12 cellular contexts compared by ENCODE assay signal in the genomic region with DNA sequence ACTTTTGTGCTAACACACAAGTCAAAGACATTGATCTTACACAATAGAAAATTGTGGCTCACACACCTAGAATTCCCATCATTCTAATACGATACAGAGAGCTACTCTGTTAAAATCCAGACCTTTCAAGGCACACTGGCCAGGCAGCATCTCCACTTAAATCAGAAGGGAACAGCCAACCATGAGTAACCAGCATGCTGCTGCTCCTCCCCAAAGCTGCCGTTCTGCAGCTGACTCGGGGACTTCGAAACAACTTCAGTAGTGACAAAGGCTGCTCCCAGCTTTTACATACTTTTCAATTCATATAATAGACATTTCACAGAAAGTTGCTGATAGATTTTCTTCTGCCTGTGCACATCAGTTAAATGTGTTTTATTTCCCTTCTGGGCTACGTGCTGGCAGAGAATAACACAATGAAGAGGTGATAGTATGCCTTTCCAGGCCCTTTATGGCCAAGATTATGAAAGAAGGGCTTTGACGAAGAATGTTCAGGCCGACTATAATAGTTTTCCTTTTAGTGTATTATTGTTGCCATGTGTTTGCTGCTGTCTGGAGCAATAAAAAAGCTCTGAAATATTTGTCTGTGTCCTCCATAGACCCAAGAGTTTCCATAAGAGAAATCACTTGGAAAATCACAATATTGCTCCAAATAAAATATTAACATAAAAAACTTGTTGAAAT.
"Had no signal": no experiment of that assay in that cellular context is flagged by ENCODE, and none has a peak within 500 bp of the region (broad histone marks: within the 10 kb centered on the region; RNA-seq: fewer than 3 reads in every experiment).

No MANE protein-coding gene starts in this region.

- DNase-seq: activated CD4-positive, alpha-beta memory T cell treated with anti-CD3 and anti-CD28 coated beads, Interleukin-2, amount 10 ng/mL, durations not matched to agents 7 days and 5 days; activated CD4-positive, alpha-beta T cell treated with anti-CD3 and anti-CD28 coated beads for 36 hours; activated T-cell treated with anti-CD3 and anti-CD28 coated beads, Interleukin-2, amount 50 U/mL, for 48 hours; colonic mucosa; effector CD8-positive, alpha-beta T cell; hypothalamus; nephron progenitor cell; T-helper 1 cell had no signal

- H3K4me1 ChIP-seq: colonic mucosa, left lung had no signal

- H3K9me3 ChIP-seq: colonic mucosa, left lung, tibial nerve had no signal

- ATAC-seq: activated CD4-positive, alpha-beta T cell treated with anti-CD3 and anti-CD28 coated beads for 36 hours; left lung had no signal

- H3K4me3 ChIP-seq: cardiac muscle cell, colonic mucosa, left lung, skin epidermis, tibial nerve had no signal

- H3K36me3 ChIP-seq: cardiac muscle cell, colonic mucosa, left lung, tibial nerve had no signal

- H3K27me3 ChIP-seq: cardiac muscle cell, colonic mucosa, left lung, tibial nerve had no signal
